8 cellular contexts compared by ENCODE assay signal in genomic region chr3:69087030-69087791, GRCh38. TPM values are rescaled to one million over a fixed set of nuclear protein-coding genes. Genes with fewer than 3 reads are reported as not detected.
DNase-seq lines count a peak whose midpoint lies in the region; ATAC-seq, FAIRE-seq and TF ChIP-seq lines count a peak whose summit lies in the region.

No MANE protein-coding gene starts in this region.

- TF ChIP-seq CTCF in K562 (IDR thresholded peaks at IDR 0.05 in 2 of 3, conservative IDR thresholded peaks at IDR 0.05 in 1 of 3; ENCODE audit: insufficient read depth in 2 of 3, low read depth in 1 of 3, low read length in 3 of 3) (no peak), tibial nerve (IDR thresholded peaks at IDR 0.05) (no peak)

- WGBS in K562 (ENCODE audit: insufficient coverage, low coverage, missing lambda C conversion rate), result 100% methylated on average over 3 of the region's 3 CpGs
- 79 to 84% methylated on average over 3 of the region's 3 CpGs for WGBS in tibial nerve, 2 donors

- intact Hi-C loops in K562 (cut with micrococcal nuclease), result no loop called here

- no peak for TF ChIP-seq RAD21 in K562 (CRISPR knock-in tag; conservative IDR thresholded peaks at IDR 0.05 in 1 of 2, IDR thresholded peaks at IDR 0.05 in 1 of 2)

- no peaks in the 10 kb centered on the region for H3K36me3 ChIP-seq in K562 (ENCODE audit: control insufficient read depth, insufficient read depth, low read length)
- no peaks in the 10 kb centered on the region for H3K36me3 ChIP-seq in tibial nerve

- H3K9me3 ChIP-seq in K562 (replicated peaks; ENCODE audit: control insufficient read depth, insufficient read depth, low read depth, low read length), result no peaks in the 10 kb centered on the region
- H3K9me3 ChIP-seq in tibial nerve, result no peaks in the 10 kb centered on the region

- H3K36me3 Mint-ChIP-seq in activated CD4-positive, alpha-beta T cell treated with anti-CD3 and anti-CD28 coated beads, Interleukin-2, amount 10 ng/mL, durations not matched to agents 7 days and 5 days (ENCODE audit: low read depth), result peaks cover 51% of the 10 kb centered on the region
- H3K36me3 Mint-ChIP-seq in memory B cell, result peaks cover 11% of the 10 kb centered on the region

- no peaks in the 10 kb centered on the region for H3K9me3 Mint-ChIP-seq in activated CD4-positive, alpha-beta T cell treated with anti-CD3 and anti-CD28 coated beads, Interleukin-2, amount 10 ng/mL, durations not matched to agents 7 days and 5 days
- no peaks in the 10 kb centered on the region for H3K9me3 Mint-ChIP-seq in memory B cell

- peak overlapping the region; percentile 81 for H3K27ac Mint-ChIP-seq in activated CD4-positive, alpha-beta T cell treated with anti-CD3 and anti-CD28 coated beads, Interleukin-2, amount 10 ng/mL, durations not matched to agents 7 days and 5 days
- peak overlapping the region; percentile 20 for H3K27ac Mint-ChIP-seq in memory B cell

- H3K9me1 ChIP-seq in K562 (ENCODE audit: control insufficient read depth, insufficient read depth, low read length), result no peaks in the 10 kb centered on the region

- POLR2A ChIA-PET in activated CD4-positive, alpha-beta T cell treated with anti-CD3 and anti-CD28 coated beads, Interleukin-2, amount 10 ng/mL, durations not matched to agents 7 days and 5 days (lab: Charles Lee), result no interaction called here
- POLR2A ChIA-PET in K562 (lab: Yijun Ruan, JAX), result interaction anchor here (1.1 to 1.3 kb wide), 2 partner anchors 20 to 31 kb away, joined by 3 to 4 read pairs; no protein-coding TSS in a partner anchor

- no peak overlapping the region for H3K27ac ChIP-seq in K562 (ENCODE audit: extremely low read depth, low read depth, low read length)
- peak overlapping the region; percentile 86 to 97 (median 90) for H3K27ac ChIP-seq in tibial nerve

- H3K79me2 ChIP-seq in K562 (ENCODE audit: control insufficient read depth, insufficient read depth, low read length), result peaks cover 18% of the 10 kb centered on the region

- no peak overlapping the region for H3K9ac ChIP-seq in K562 (ENCODE audit: insufficient read depth in 1 of 2, low read depth in 2 of 2, low read length in 2 of 2)

- no peak for FAIRE-seq in K562 (lab: Jason Lieb, UNC)

- TF ChIP-seq EP300 in K562 (IDR thresholded peaks at IDR 0.05; ENCODE audit: low read length) (no peak), tibial nerve (IDR thresholded peaks at IDR 0.05) (no peak)

- peak overlapping the region; percentile 100 for H3K4me3 Mint-ChIP-seq in activated CD4-positive, alpha-beta T cell treated with anti-CD3 and anti-CD28 coated beads, Interleukin-2, amount 10 ng/mL, durations not matched to agents 7 days and 5 days
- H3K4me3 Mint-ChIP-seq in memory B cell, result peak overlapping the region; percentile 98

- no TSS peak for BruUV-seq in K562 (replicated peaks; lab: Mats Ljungman, UMichigan)

- no peak overlapping the region for H2AFZ ChIP-seq in K562 (ENCODE audit: low read depth, low read length)

- CTCF ChIA-PET in activated CD4-positive, alpha-beta T cell treated with anti-CD3 and anti-CD28 coated beads, Interleukin-2, amount 10 ng/mL, durations not matched to agents 7 days and 5 days (lab: Charles Lee), result interaction anchor here (0.6 to 1.5 kb wide), 8 partner anchors 12 to 311 kb away, joined by 3 to 7 read pairs (median 3); no protein-coding TSS in a partner anchor
- CTCF ChIA-PET in K562 (lab: Yijun Ruan, JAX; ENCODE audit: low intra/inter-chr PET ratio), result interaction anchor here (0.5 kb wide), 1 partner anchor 23 kb away, joined by 3 read pairs; no protein-coding TSS in a partner anchor

- H3K4me3 ChIP-seq in K562 (no peak overlapping the region), tibial nerve (peak overlapping the region in 3 of 4 donors; percentile 72 to 97 (median 79))

- H3K4me1 ChIP-seq in K562 (replicated peaks in 1 of 2; ENCODE audit: control insufficient read depth in 2 of 2, insufficient read depth in 2 of 2, low read length in 2 of 2) (peaks cover 14 to 30% of the 10 kb centered on the region in 2 experiments), tibial nerve (peaks cover 0 to 86% (median 77%) of the 10 kb centered on the region in 4 donors)

- in situ Hi-C loops in K562 (cut with MboI), result no loop called here

- no peaks in the 10 kb centered on the region for H3K27me3 Mint-ChIP-seq in activated CD4-positive, alpha-beta T cell treated with anti-CD3 and anti-CD28 coated beads, Interleukin-2, amount 10 ng/mL, durations not matched to agents 7 days and 5 days
- H3K27me3 Mint-ChIP-seq in memory B cell, result no peaks in the 10 kb centered on the region

- H3K27me3 ChIP-seq in K562 (ENCODE audit: control insufficient read depth in 2 of 2, insufficient read depth in 2 of 2, low read length in 2 of 2), result no peaks in the 10 kb centered on the region
- no peaks in the 10 kb centered on the region for H3K27me3 ChIP-seq in tibial nerve

- no peaks in the 10 kb centered on the region for H4K20me1 ChIP-seq in K562 (replicated peaks; ENCODE audit: control insufficient read depth, insufficient read depth, low read length)

- no peak for ATAC-seq in K562
- ATAC-seq in memory B cell (ENCODE audit: low read depth), result no peak

- peaks cover 63% of the 10 kb centered on the region for H3K4me1 Mint-ChIP-seq in activated CD4-positive, alpha-beta T cell treated with anti-CD3 and anti-CD28 coated beads, Interleukin-2, amount 10 ng/mL, durations not matched to agents 7 days and 5 days
- H3K4me1 Mint-ChIP-seq in memory B cell, result peaks cover 54% of the 10 kb centered on the region

- TF ChIP-seq POLR2A in K562 (conservative IDR thresholded peaks at IDR 0.05) (no peak), tibial nerve (IDR thresholded peaks at IDR 0.05) (no peak)

- H3K4me2 ChIP-seq in K562 (ENCODE audit: insufficient read depth, low read length), result no peak overlapping the region

- no peak for DNase-seq in activated CD4-positive, alpha-beta T cell treated with anti-CD3 and anti-CD28 coated beads, Interleukin-2, amount 10 ng/mL, durations not matched to agents 7 days and 5 days
- no peak for DNase-seq in activated CD4-positive, alpha-beta T cell treated with anti-CD3 and anti-CD28 coated beads for 1 hour
- DNase-seq in K562 (ENCODE audit: extremely low read depth in 1 of 4, low spot score in 3 of 4), result no peak
- no peak for DNase-seq in memory B cell (ENCODE audit: low spot score in 2 of 2)
- DNase-seq in tibial nerve (ENCODE audit: low spot score in 2 of 2), result no peak
- DNase-seq in NCI-H82 treated with DMSO at 0.1 percent for 48 hours (lab: John Stamatoyannopoulos, UW; ENCODE audit: unreplicated experiment), result no peak
- no peak for DNase-seq in SKM-1 treated with dmso at 0.1 percent for 144 hours (lab: John Stamatoyannopoulos, UW; ENCODE audit: unreplicated experiment)
- no peak for DNase-seq in NAMALWA (ENCODE audit: low spot score)

RNA-seq across cellular contexts. Expression of gene ARL6IP5, which starts 2.5 kb away (rescaled TPM):
- total RNA-seq in activated CD4-positive, alpha-beta T cell treated with anti-CD3 and anti-CD28 coated beads, Interleukin-2, amount 10 ng/mL, durations not matched to agents 7 days and 5 days, result 100 to 1,000 TPM; 154 to 156 TPM
- 6.7 and 11.2 TPM in 2 replicates for total RNA-seq in K562 (2011; cell fraction: chromatin; rRNA removed; ENCODE audit: low replicate concordance)
- 10.8 TPM in 2 replicates for total RNA-seq in K562 (2011; cell fraction: nucleolus; rRNA removed)
- total RNA-seq in K562 (2011; cell fraction: nucleoplasm; rRNA removed), result 14.4 and 14.6 TPM in 2 replicates
- total RNA-seq in K562 (2014; rRNA removed), result 11.3 and 11.9 TPM in 2 replicates
- 12.7 and 13.0 TPM in 2 replicates for total RNA-seq in K562 (2014; rRNA removed; fragmentation: Illumina TruSeq; extraction: Trizol)
- total RNA-seq in K562 (2015; rRNA removed; fragmentation: Illumina TruSeq; extraction: Trizol), result 9.4 and 10.7 TPM in 2 replicates
- total RNA-seq in K562 (2021), result 11.5 and 15.2 TPM in 2 replicates
- polyA plus RNA-seq in K562 (2011; rRNA removed), result 21.5 and 22.0 TPM in 2 replicates
- polyA plus RNA-seq in K562 (2011; cell fraction: cytosol; rRNA removed), result 22.4 and 25.0 TPM in 2 replicates
- 3.3 and 6.6 TPM in 2 replicates for polyA plus RNA-seq in K562 (2011; cell fraction: nucleus; rRNA removed)
- polyA plus RNA-seq in K562 (2012), result 16.2 and 23.1 TPM in 2 replicates
- polyA plus RNA-seq in K562 (2014; fragmentation: Illumina TruSeq; extraction: Trizol), result 16.8 and 20.6 TPM in 2 replicates
- 10 to 100 TPM; 51.8 to 54.0 TPM for polyA plus RNA-seq in K562 (2014; fragmentation: Nextera tagmentation; extraction: Ambion mirVana)
- 10.3 and 14.6 TPM in 2 replicates for polyA plus RNA-seq in K562 (2014; rRNA removed)
- 21.9 and 23.0 TPM in 2 replicates for polyA minus RNA-seq in K562 (2011; rRNA and poly(A)+ RNA removed)
- 11.2 and 13.1 TPM in 2 replicates for polyA minus RNA-seq in K562 (2011; cell fraction: cytosol; rRNA and poly(A)+ RNA removed)
- polyA minus RNA-seq in K562 (2011; cell fraction: nucleus; rRNA and poly(A)+ RNA removed), result 1.3 and 3.7 TPM in 2 replicates
- 100 to 1,000 TPM; 113 to 153 (median 133) TPM for total RNA-seq in tibial nerve

RNA-seq across cellular contexts. Expression of gene UBA3, which starts 7.0 kb away (rescaled TPM):
- 10 to 100 TPM; 81.1 to 88.9 TPM for total RNA-seq in activated CD4-positive, alpha-beta T cell treated with anti-CD3 and anti-CD28 coated beads, Interleukin-2, amount 10 ng/mL, durations not matched to agents 7 days and 5 days
- 34.9 and 77.4 TPM in 2 replicates for total RNA-seq in K562 (2011; cell fraction: chromatin; rRNA removed; ENCODE audit: low replicate concordance)
- 20.9 and 22.8 TPM in 2 replicates for total RNA-seq in K562 (2011; cell fraction: nucleolus; rRNA removed)
- total RNA-seq in K562 (2011; cell fraction: nucleoplasm; rRNA removed), result 42.0 and 48.9 TPM in 2 replicates
- total RNA-seq in K562 (2014; rRNA removed) (23.2 and 28.9 TPM in 2 replicates), K562 (2014; rRNA removed; fragmentation: Illumina TruSeq; extraction: Trizol) (35.4 and 40.9 TPM in 2 replicates), K562 (2015; rRNA removed; fragmentation: Illumina TruSeq; extraction: Trizol) (33.9 and 38.6 TPM in 2 replicates), K562 (2021) (31.2 and 33.8 TPM in 2 replicates), tibial nerve (10 to 100 TPM; 22.6 to 80.7 (median 50.8) TPM)
- polyA plus RNA-seq in K562 (2011; rRNA removed) (42.5 and 58.2 TPM in 2 replicates), K562 (2014; fragmentation: Illumina TruSeq; extraction: Trizol) (30.7 and 45.2 TPM in 2 replicates), K562 (2014; fragmentation: Nextera tagmentation; extraction: Ambion mirVana) (10 to 100 TPM; 58.3 to 80.0 TPM), K562 (2014; rRNA removed) (36.7 and 42.0 TPM in 2 replicates)
- polyA plus RNA-seq in K562 (2011; cell fraction: cytosol; rRNA removed), result 11.9 and 19.8 TPM in 2 replicates
- polyA plus RNA-seq in K562 (2011; cell fraction: nucleus; rRNA removed), result 37.5 and 53.9 TPM in 2 replicates
- 28.0 and 29.6 TPM in 2 replicates for polyA plus RNA-seq in K562 (2012)
- polyA minus RNA-seq in K562 (2011; rRNA and poly(A)+ RNA removed), result 28.8 and 29.4 TPM in 2 replicates
- polyA minus RNA-seq in K562 (2011; cell fraction: cytosol; rRNA and poly(A)+ RNA removed), result 9.5 and 9.9 TPM in 2 replicates
- 24.2 and 38.8 TPM in 2 replicates for polyA minus RNA-seq in K562 (2011; cell fraction: nucleus; rRNA and poly(A)+ RNA removed)

RNA-seq across cellular contexts. Expression of gene TMF1, which starts 35.1 kb away (rescaled TPM):
- total RNA-seq in activated CD4-positive, alpha-beta T cell treated with anti-CD3 and anti-CD28 coated beads, Interleukin-2, amount 10 ng/mL, durations not matched to agents 7 days and 5 days, result 10 to 100 TPM; 43.0 to 43.5 TPM
- total RNA-seq in K562 (2011; cell fraction: chromatin; rRNA removed; ENCODE audit: low replicate concordance), result 20.0 and 109 TPM in 2 replicates
- total RNA-seq in K562 (2011; cell fraction: nucleolus; rRNA removed), result 13.7 and 18.2 TPM in 2 replicates
- total RNA-seq in K562 (2011; cell fraction: nucleoplasm; rRNA removed), result 20.6 and 33.0 TPM in 2 replicates
- total RNA-seq in K562 (2014; rRNA removed), result 7.1 and 9.5 TPM in 2 replicates
- 13.9 and 18.6 TPM in 2 replicates for total RNA-seq in K562 (2014; rRNA removed; fragmentation: Illumina TruSeq; extraction: Trizol)
- 11.2 and 13.7 TPM in 2 replicates for total RNA-seq in K562 (2015; rRNA removed; fragmentation: Illumina TruSeq; extraction: Trizol)
- 10.9 and 12.3 TPM in 2 replicates for total RNA-seq in K562 (2021)
- 11.3 and 11.8 TPM in 2 replicates for polyA plus RNA-seq in K562 (2011; rRNA removed)
- polyA plus RNA-seq in K562 (2011; cell fraction: cytosol; rRNA removed), result 2.1 and 3.2 TPM in 2 replicates
- 9.1 and 10.1 TPM in 2 replicates for polyA plus RNA-seq in K562 (2011; cell fraction: nucleus; rRNA removed)
- polyA plus RNA-seq in K562 (2012), result 6.7 and 10.2 TPM in 2 replicates
- polyA plus RNA-seq in K562 (2014; fragmentation: Illumina TruSeq; extraction: Trizol), result 8.9 and 10.3 TPM in 2 replicates
- 1 to 10 TPM; 3.1 to 3.7 TPM for polyA plus RNA-seq in K562 (2014; fragmentation: Nextera tagmentation; extraction: Ambion mirVana)
- polyA plus RNA-seq in K562 (2014; rRNA removed), result 6.2 and 7.2 TPM in 2 replicates
- 23.0 and 37.6 TPM in 2 replicates for polyA minus RNA-seq in K562 (2011; rRNA and poly(A)+ RNA removed)
- polyA minus RNA-seq in K562 (2011; cell fraction: cytosol; rRNA and poly(A)+ RNA removed), result 9.6 and 10.0 TPM in 2 replicates
- polyA minus RNA-seq in K562 (2011; cell fraction: nucleus; rRNA and poly(A)+ RNA removed), result 13.1 and 18.0 TPM in 2 replicates
- total RNA-seq in tibial nerve, result 10 to 100 TPM; 24.7 to 33.5 (median 33.0) TPM

RNA-seq across cellular contexts. Expression of gene LMOD3, which starts 35.2 kb away (rescaled TPM):
- total RNA-seq in activated CD4-positive, alpha-beta T cell treated with anti-CD3 and anti-CD28 coated beads, Interleukin-2, amount 10 ng/mL, durations not matched to agents 7 days and 5 days, result not detected
- not detected in 2 replicates for total RNA-seq in K562 (2011; cell fraction: chromatin; rRNA removed; ENCODE audit: low replicate concordance)
- not detected in 2 replicates for total RNA-seq in K562 (2011; cell fraction: nucleolus; rRNA removed)
- total RNA-seq in K562 (2011; cell fraction: nucleoplasm; rRNA removed), result not detected in 2 replicates
- total RNA-seq in K562 (2014; rRNA removed), result not detected in 2 replicates
- total RNA-seq in K562 (2014; rRNA removed; fragmentation: Illumina TruSeq; extraction: Trizol), result not detected in 2 replicates
- total RNA-seq in K562 (2015; rRNA removed; fragmentation: Illumina TruSeq; extraction: Trizol), result not detected in 2 replicates
- total RNA-seq in K562 (2021), result not detected in 2 replicates
- not detected in 2 replicates for polyA plus RNA-seq in K562 (2011; rRNA removed)
- polyA plus RNA-seq in K562 (2011; cell fraction: cytosol; rRNA removed), result not detected in 2 replicates
- polyA plus RNA-seq in K562 (2011; cell fraction: nucleus; rRNA removed), result not detected in 2 replicates
- polyA plus RNA-seq in K562 (2012), result 0.03 and 0.10 TPM in 2 replicates
- polyA plus RNA-seq in K562 (2014; fragmentation: Illumina TruSeq; extraction: Trizol), result not detected in 2 replicates
- polyA plus RNA-seq in K562 (2014; fragmentation: Nextera tagmentation; extraction: Ambion mirVana), result under 1 TPM in 1 of 2 experiments, not detected in 1; 0.03 TPM
- polyA plus RNA-seq in K562 (2014; rRNA removed), result not detected in 2 replicates
- polyA minus RNA-seq in K562 (2011; rRNA and poly(A)+ RNA removed), result not detected in 2 replicates
- polyA minus RNA-seq in K562 (2011; cell fraction: cytosol; rRNA and poly(A)+ RNA removed), result not detected in 2 replicates
- polyA minus RNA-seq in K562 (2011; cell fraction: nucleus; rRNA and poly(A)+ RNA removed), result not detected in 2 replicates
- total RNA-seq in tibial nerve, result not detected

Comparison
In these comparisons a context has a peak if more than half of its experiments do, and no peak if none do; other contexts are left out.
1. RNA of gene ARL6IP5, which starts 2.5 kb away (total RNA-seq): 154 to 156 TPM in activated CD4-positive, alpha-beta T cell treated with anti-CD3 and anti-CD28 coated beads, Interleukin-2, amount 10 ng/mL, durations not matched to agents 7 days and 5 days and 113 to 153 TPM in tibial nerve; 6.7 to 15.2 TPM in K562; every median in the first group is over 4 times any median in the second.